In the genomic region with DNA sequence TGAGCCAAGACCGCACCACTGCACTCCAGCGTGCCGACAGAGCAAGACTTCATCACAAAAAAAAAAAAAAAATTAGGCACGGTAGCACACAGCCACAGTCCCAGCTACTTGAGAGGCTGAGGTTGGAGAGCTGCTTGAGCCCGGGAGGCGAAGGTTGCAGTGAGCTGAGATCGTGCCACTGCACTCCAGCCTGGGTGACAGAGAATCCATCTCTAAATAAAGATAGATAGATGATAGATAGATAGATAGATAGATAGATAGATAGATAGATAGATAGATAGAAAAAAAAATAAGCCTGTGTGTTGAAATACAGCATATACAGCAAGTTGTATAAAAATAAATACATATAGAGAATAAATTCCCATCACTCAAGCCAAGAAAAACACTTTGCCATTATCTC, we compare ENCODE assay signal across 19 cellular contexts. TPM values are rescaled to one million over a fixed set of nuclear protein-coding genes. Genes with fewer than 3 reads are reported as not detected.
"Had no signal": no experiment of that assay in that cellular context is flagged by ENCODE, and none has a peak within 500 bp of the region (broad histone marks: within the 10 kb centered on the region; RNA-seq: fewer than 3 reads in every experiment).

No MANE protein-coding gene starts in this region.

- H3K4me3 Mint-ChIP-seq: activated CD8-positive, alpha-beta T cell treated with anti-CD3 and anti-CD28 coated beads, Interleukin-2, amount 10 ng/mL, durations not matched to agents 7 days and 5 days; activated naive CD8-positive, alpha-beta T cell treated with anti-CD3 and anti-CD28 coated beads, Interleukin-2, amount 10 ng/mL, durations not matched to agents 7 days and 5 days; endodermal cell had no signal

- H3K27me3 Mint-ChIP-seq: activated naive CD8-positive, alpha-beta T cell treated with anti-CD3 and anti-CD28 coated beads, Interleukin-2, amount 10 ng/mL, durations not matched to agents 7 days and 5 days had no signal

- H3K27ac ChIP-seq: epithelial cell of prostate, hepatocyte, prostate gland, right atrium auricular region, transverse colon, uterus had no signal

- H3K9me3 ChIP-seq: prostate gland, transverse colon, uterus had no signal

- H3K9me3 Mint-ChIP-seq: natural killer cell had no signal

- DNase-seq: activated CD4-positive, alpha-beta T cell treated with anti-CD3 and anti-CD28 coated beads, Interleukin-2, amount 50 U/mL, for 1 hour; activated CD8-positive, alpha-beta T cell treated with anti-CD3 and anti-CD28 coated beads, Interleukin-2, amount 10 ng/mL, durations not matched to agents 7 days and 5 days; activated gamma-delta T cell treated with Interleukin-2 at 50 U/mL for 16 hours; amygdala; cortex of kidney; endodermal cell; mammary epithelial cell; midbrain; natural killer cell; stimulated activated CD4-positive, alpha-beta T cell treated with anti-CD3 and anti-CD28 coated beads, Interleukin-12 subunit alpha, Interleukin-12 subunit beta, amount 100 ng/mL, for 4 hours; transverse colon had no signal

- H3K27ac Mint-ChIP-seq: activated CD8-positive, alpha-beta T cell treated with anti-CD3 and anti-CD28 coated beads, Interleukin-2, amount 10 ng/mL, durations not matched to agents 7 days and 5 days; activated naive CD8-positive, alpha-beta T cell treated with anti-CD3 and anti-CD28 coated beads, Interleukin-2, amount 10 ng/mL, durations not matched to agents 7 days and 5 days; endodermal cell had no signal

- H3K4me3 ChIP-seq: hepatocyte, prostate gland, right atrium auricular region, transverse colon, uterus had no signal

- H3K36me3 ChIP-seq: prostate gland, uterus had no signal

- H3K27me3 ChIP-seq: hepatocyte, right atrium auricular region, transverse colon, uterus had no signal

- H3K4me1 Mint-ChIP-seq: endodermal cell had no signal

- ATAC-seq: activated CD8-positive, alpha-beta T cell treated with anti-CD3 and anti-CD28 coated beads, Interleukin-2, amount 10 ng/mL, durations not matched to agents 7 days and 5 days; left lobe of liver had no signal

- H3K4me1 ChIP-seq: prostate gland, uterus had no signal

RNA-seq across cellular contexts. Expression of a gene that starts 37.3 kb away (rescaled TPM):
- total RNA-seq: activated CD8-positive, alpha-beta T cell treated with anti-CD3 and anti-CD28 coated beads, Interleukin-2, amount 10 ng/mL, durations not matched to agents 7 days and 5 days; activated naive CD8-positive, alpha-beta T cell treated with anti-CD3 and anti-CD28 coated beads, Interleukin-2, amount 10 ng/mL, durations not matched to agents 7 days and 5 days; natural killer cell; T-helper 2 cell treated with Interferon-gamma antibody and Interleukin-4, amounts not matched to agents 100 ng/mL and 5 ng/mL, for 36 hours had no signal

RNA-seq across cellular contexts. Expression of a gene that starts 51.6 kb away (rescaled TPM):
- total RNA-seq: activated CD8-positive, alpha-beta T cell treated with anti-CD3 and anti-CD28 coated beads, Interleukin-2, amount 10 ng/mL, durations not matched to agents 7 days and 5 days; activated naive CD8-positive, alpha-beta T cell treated with anti-CD3 and anti-CD28 coated beads, Interleukin-2, amount 10 ng/mL, durations not matched to agents 7 days and 5 days; mammary epithelial cell; natural killer cell; T-helper 2 cell treated with Interferon-gamma antibody and Interleukin-4, amounts not matched to agents 100 ng/mL and 5 ng/mL, for 36 hours had no signal
